Comparison of ENCODE assay signal across 20 cellular contexts in the genomic region with DNA sequence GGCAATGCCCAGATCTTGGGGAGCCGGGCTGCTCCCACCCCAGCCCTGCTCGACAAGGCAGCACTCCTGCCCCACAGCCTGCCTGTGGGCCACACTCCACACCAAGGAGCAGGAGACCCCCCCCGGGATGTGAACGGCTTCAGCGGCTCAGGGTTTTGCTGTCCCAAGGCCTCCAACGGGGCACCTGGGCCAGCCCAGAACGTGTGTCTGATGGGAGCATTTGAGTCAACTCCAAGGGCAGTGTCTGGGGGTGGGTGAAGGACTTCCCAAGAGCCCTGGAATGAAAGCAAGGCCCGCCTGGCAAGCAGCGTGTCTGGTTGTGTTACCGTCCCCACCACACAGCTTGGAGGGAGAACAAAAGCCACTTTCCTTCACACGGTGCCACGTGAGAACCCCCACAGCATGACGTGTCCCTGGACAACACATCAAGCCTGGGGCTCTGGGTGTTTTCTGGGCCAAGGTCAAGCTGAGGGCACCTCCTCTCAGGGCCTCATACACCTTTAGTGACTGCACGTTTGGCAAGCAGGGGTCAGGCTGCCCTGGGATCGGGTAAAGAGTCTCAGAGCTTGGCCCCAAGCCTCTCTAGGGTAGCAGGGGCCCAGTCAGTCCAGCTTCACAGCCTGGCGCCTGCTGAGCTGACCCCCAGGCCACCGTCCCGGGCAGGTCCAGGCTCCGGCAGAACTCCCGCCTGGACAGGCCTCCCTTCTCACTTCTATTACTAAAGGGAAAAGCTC.
"Had no signal": no experiment of that assay in that cellular context is flagged by ENCODE, and none has a peak within 500 bp of the region (broad histone marks: within the 10 kb centered on the region; RNA-seq: fewer than 3 reads in every experiment).

No MANE protein-coding gene starts in this region.

- H3K27me3 Mint-ChIP-seq: activated naive CD8-positive, alpha-beta T cell; stimulated activated naive B cell treated with anti-CD40 and anti-IgM and Interleukin-4, amounts not matched to agents 10 μg/mL and 1 μg/mL and 100 μg/mL, for 72 hours had no signal

- H3K27ac Mint-ChIP-seq: activated CD8-positive, alpha-beta T cell treated with anti-CD3 and anti-CD28 coated beads, Interleukin-2, amount 10 ng/mL, durations not matched to agents 7 days and 5 days; activated naive CD8-positive, alpha-beta T cell; nephron progenitor cell; stimulated activated naive B cell treated with anti-CD40 and anti-IgM and Interleukin-4, amounts not matched to agents 10 μg/mL and 1 μg/mL and 100 μg/mL, for 72 hours had no signal

- H3K9me3 ChIP-seq: transverse colon had no signal

- H3K27ac ChIP-seq: brain microvascular endothelial cell, epithelial cell of prostate, transverse colon had no signal

- DNase-seq: activated CD4-positive, alpha-beta T cell treated with anti-CD3 and anti-CD28 coated beads for 4 hours; activated CD8-positive, alpha-beta memory T cell treated with anti-CD3 and anti-CD28 coated beads, Interleukin-2, amount 50 U/mL, for 4 hours; activated CD8-positive, alpha-beta T cell treated with anti-CD3 and anti-CD28 coated beads, Interleukin-2, amount 10 ng/mL, durations not matched to agents 7 days and 5 days; activated gamma-delta T cell; activated T-cell treated with anti-CD3 and anti-CD28 coated beads, Interleukin-2, amount 50 U/mL, for 48 hours; brain microvascular endothelial cell; foreskin melanocyte; immature natural killer cell; left colon; mesenchymal stem cell; nephron progenitor cell; SHP77 treated with DMSO at 0.1 percent for 48 hours; stimulated activated CD4-positive, alpha-beta T cell treated with anti-CD3 and anti-CD28 coated beads, Interleukin-15, amount 100 ng/mL, for 24 hours; stimulated activated CD4-positive, alpha-beta T cell treated with anti-CD3 and anti-CD28 coated beads, Interleukin-4, amount 100 ng/mL, for 1 hour; stimulated activated naive B cell treated with anti-CD40 and anti-IgM and Interleukin-4, amounts not matched to agents 10 μg/mL and 1 μg/mL and 100 μg/mL, for 72 hours; T-helper 1 cell; transverse colon had no signal

- H3K36me3 Mint-ChIP-seq: activated naive CD8-positive, alpha-beta T cell had no signal

- H3K4me1 Mint-ChIP-seq: immature natural killer cell; stimulated activated naive B cell treated with anti-CD40 and anti-IgM and Interleukin-4, amounts not matched to agents 10 μg/mL and 1 μg/mL and 100 μg/mL, for 72 hours had no signal

- H3K27me3 ChIP-seq: brain microvascular endothelial cell, transverse colon had no signal

- H3K4me3 ChIP-seq: transverse colon had no signal

- H3K9me3 Mint-ChIP-seq: immature natural killer cell; stimulated activated naive B cell treated with anti-CD40 and anti-IgM and Interleukin-4, amounts not matched to agents 10 μg/mL and 1 μg/mL and 100 μg/mL, for 72 hours had no signal

- ATAC-seq: activated CD8-positive, alpha-beta T cell treated with anti-CD3 and anti-CD28 coated beads, Interleukin-2, amount 10 ng/mL, durations not matched to agents 7 days and 5 days; left colon; SK-N-SH treated with all-trans-retinoic acid at 6 μM for 48 hours; stimulated activated naive B cell treated with anti-CD40 and anti-IgM and Interleukin-4, amounts not matched to agents 10 μg/mL and 1 μg/mL and 100 μg/mL, for 72 hours had no signal

- H3K36me3 ChIP-seq: transverse colon had no signal

- H3K4me3 Mint-ChIP-seq: activated CD8-positive, alpha-beta T cell treated with anti-CD3 and anti-CD28 coated beads, Interleukin-2, amount 10 ng/mL, durations not matched to agents 7 days and 5 days; activated naive CD8-positive, alpha-beta T cell; immature natural killer cell; nephron progenitor cell; stimulated activated naive B cell treated with anti-CD40 and anti-IgM and Interleukin-4, amounts not matched to agents 10 μg/mL and 1 μg/mL and 100 μg/mL, for 72 hours had no signal
